In the genomic region with DNA sequence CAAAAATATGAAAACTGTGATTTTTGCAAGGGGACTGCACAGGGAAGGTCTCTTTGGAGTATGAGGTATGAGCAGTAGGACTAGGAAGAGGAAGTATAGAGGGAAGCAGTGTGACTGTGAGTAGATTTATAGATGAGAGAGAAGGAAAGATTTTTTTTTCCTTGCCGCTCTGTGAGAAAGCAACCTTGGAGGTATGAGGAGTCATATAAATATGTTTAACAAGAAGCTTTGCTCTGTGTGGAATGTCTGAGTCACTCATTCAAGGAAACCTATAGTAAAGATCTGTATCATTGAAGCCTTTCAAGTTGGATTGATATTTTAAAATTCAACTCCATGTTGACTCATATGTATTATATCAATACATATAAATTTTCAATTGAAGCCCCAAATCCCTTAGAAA, we compare ENCODE assay signal across 11 cellular contexts. TPM values are rescaled to one million over a fixed set of nuclear protein-coding genes. Genes with fewer than 3 reads are reported as not detected.
DNase-seq lines count a peak whose midpoint lies in the region; ATAC-seq and TF ChIP-seq lines count a peak whose summit lies in the region.
"Had no signal": no experiment of that assay in that cellular context is flagged by ENCODE, and none has a peak within 500 bp of the region (broad histone marks: within the 10 kb centered on the region; RNA-seq: fewer than 3 reads in every experiment).

No MANE protein-coding gene starts in this region.

- H3K9me3 ChIP-seq in Panc1 (ENCODE audit: control insufficient read depth, insufficient read depth, low read depth, low read length), result no peaks in the 10 kb centered on the region
- no peaks in the 10 kb centered on the region for H3K9me3 ChIP-seq in trophoblast cell (ENCODE audit: insufficient read depth, low read depth, low read length)
- no peaks in the 10 kb centered on the region for H3K9me3 ChIP-seq in colonic mucosa
- H3K9me3 ChIP-seq: adrenal gland had no signal

- no peaks in the 10 kb centered on the region for H3K79me1 ChIP-seq in trophoblast cell (ENCODE audit: low read length)

- no peaks in the 10 kb centered on the region for H3K27me3 ChIP-seq in Panc1 (ENCODE audit: control insufficient read depth, insufficient read depth, low read length)
- H3K27me3 ChIP-seq in trophoblast cell (ENCODE audit: insufficient read depth, low read length), result no peaks in the 10 kb centered on the region
- H3K27me3 ChIP-seq in colonic mucosa, result no peaks in the 10 kb centered on the region
- H3K27me3 ChIP-seq: adrenal gland had no signal

- ATAC-seq in activated CD4-positive, CD25-positive, alpha-beta regulatory T cell treated with anti-CD3 and anti-CD28 coated beads, Interleukin-2, amount 50 U/mL, for 24 hours, result peak; percentile 38 to 62
- ATAC-seq in Panc1 (peak; percentile 86), GM19035 (IDR thresholded peaks at IDR 0.05; ENCODE audit: unreplicated experiment) (no peak)

- no peaks in the 10 kb centered on the region for H3K36me3 ChIP-seq in Panc1 (ENCODE audit: control insufficient read depth, insufficient read depth, low read length)
- peaks cover 3 to 4% of the 10 kb centered on the region in 2 experiments for H3K36me3 ChIP-seq in trophoblast cell (ENCODE audit: control insufficient read depth in 1 of 2, insufficient read depth in 2 of 2, low read length in 2 of 2)
- H3K36me3 ChIP-seq in colonic mucosa, result no peaks in the 10 kb centered on the region
- H3K36me3 ChIP-seq: adrenal gland had no signal

- H2BK120ac ChIP-seq in trophoblast cell (ENCODE audit: insufficient read depth, low read length, poor library complexity), result no peak overlapping the region

- POLR2A ChIA-PET in Panc1 (lab: Charles Lee), result no interaction called here

- intact Hi-C loops in Panc1 (cut with micrococcal nuclease; ENCODE audit: unreplicated experiment) (no loop called here), colonic mucosa (cut with DNase I) (no loop called here)

- H3K14ac ChIP-seq in trophoblast cell (ENCODE audit: low read length), result no peak overlapping the region

- CTCF ChIA-PET in Panc1 (lab: Charles Lee), result no interaction called here

- BruUV-seq in Panc1 (replicated peaks; lab: Mats Ljungman, UMichigan), result no TSS peak

- 0 out of 2 replicates have a peak, but pooled peaks cover 5% of the 10 kb centered on the region for H3K4me1 ChIP-seq in Panc1 (ENCODE audit: control insufficient read depth, insufficient read depth, low read length)
- H3K4me1 ChIP-seq in trophoblast cell (ENCODE audit: control insufficient read depth in 1 of 2, insufficient read depth in 2 of 2, low read length in 2 of 2), result peaks cover 0 to 4% of the 10 kb centered on the region in 2 experiments
- H3K4me1 ChIP-seq in colonic mucosa, result no peaks in the 10 kb centered on the region
- H3K4me1 ChIP-seq: adrenal gland had no signal

- in situ Hi-C loops in Panc1 (cut with HindIII; ENCODE audit: low pct_unique_long_range_greater_than_20kb, low sequenced_read_pairs), result no loop called here

- H3K4me3 ChIP-seq in Panc1 (ENCODE audit: low read depth in 2 of 2, low read length in 2 of 2) (no peak overlapping the region), trophoblast cell (ENCODE audit: low read depth, low read length) (no peak overlapping the region), colonic mucosa (no peak overlapping the region)
- H3K4me3 ChIP-seq: adrenal gland had no signal

- no peaks in the 10 kb centered on the region for H3K9me3 Mint-ChIP-seq in chondrocyte (ENCODE audit: low read depth)
- H3K9me3 Mint-ChIP-seq: endodermal cell had no signal

- no peaks in the 10 kb centered on the region for H3K27me3 Mint-ChIP-seq in chondrocyte (ENCODE audit: low read depth)

- no peaks in the 10 kb centered on the region for H3K79me2 ChIP-seq in trophoblast cell (ENCODE audit: control insufficient read depth, insufficient read depth, low read length, poor library complexity)

- H4K12ac ChIP-seq in trophoblast cell (ENCODE audit: low read depth, low read length), result no peak overlapping the region

- H3K18ac ChIP-seq in trophoblast cell (ENCODE audit: low read length), result no peak overlapping the region

- no peak overlapping the region for H2BK5ac ChIP-seq in trophoblast cell (ENCODE audit: low read depth, low read length, poor library complexity)

- H3K4me1 Mint-ChIP-seq in chondrocyte (ENCODE audit: low read depth), result peaks cover 5% of the 10 kb centered on the region
- H3K4me1 Mint-ChIP-seq: endodermal cell had no signal

- H3K9ac ChIP-seq in trophoblast cell (ENCODE audit: low read length) (no peak overlapping the region), colonic mucosa (ENCODE audit: low read depth in 2 of 2, low read length in 2 of 2) (no peak overlapping the region)

- peaks cover 11% of the 10 kb centered on the region for H3K36me3 Mint-ChIP-seq in chondrocyte (ENCODE audit: low read depth)

- no peak overlapping the region for H4K91ac ChIP-seq in trophoblast cell (ENCODE audit: low read depth, low read length)

- H4K8ac ChIP-seq in trophoblast cell (ENCODE audit: low read depth, low read length), result no peak overlapping the region

- no peak overlapping the region for H3K23ac ChIP-seq in trophoblast cell (ENCODE audit: low read length)

- no peak overlapping the region for H2AFZ ChIP-seq in trophoblast cell (ENCODE audit: insufficient read depth, low read length, poor library complexity)

- no peak for TF ChIP-seq CTCF in Panc1 (IDR thresholded peaks at IDR 0.05)
- TF ChIP-seq CTCF in chondrocyte (IDR thresholded peaks at IDR 0.05), result no peak
- TF ChIP-seq CTCF in colonic mucosa (IDR thresholded peaks at IDR 0.05), result no peak

- no CpG with 5 or more reads among the region's 1 CpG for WGBS in trophoblast cell (ENCODE audit: extremely low coverage, insufficient coverage, insufficient read length)

- peak overlapping the region; percentile 17 for H3K27ac Mint-ChIP-seq in chondrocyte (ENCODE audit: unreplicated experiment)
- H3K27ac Mint-ChIP-seq: endodermal cell had no signal

- H3K4me3 Mint-ChIP-seq in chondrocyte (ENCODE audit: unreplicated experiment), result no peak overlapping the region
- H3K4me3 Mint-ChIP-seq: endodermal cell had no signal

- H3K4ac ChIP-seq in trophoblast cell (ENCODE audit: low read depth, low read length), result no peak overlapping the region

- no peak overlapping the region for H2AK5ac ChIP-seq in trophoblast cell (ENCODE audit: low read length)

- H2BK12ac ChIP-seq in trophoblast cell (ENCODE audit: low read length), result no peak overlapping the region

- H3K27ac ChIP-seq in Panc1 (ENCODE audit: low read length) (no peak overlapping the region), trophoblast cell (ENCODE audit: low read depth, low read length) (no peak overlapping the region), colonic mucosa (no peak overlapping the region)
- H3K27ac ChIP-seq: adrenal gland had no signal

- H3K4me2 ChIP-seq in trophoblast cell (ENCODE audit: low read length), result no peak overlapping the region

- DNase-seq in activated CD4-positive, CD25-positive, alpha-beta regulatory T cell treated with anti-CD3 and anti-CD28 coated beads, Interleukin-2, amount 50 U/mL, for 72 hours, result no peak
- peak; percentile 30 for DNase-seq in Panc1 (ENCODE audit: low read depth, low spot score)
- DNase-seq in chondrocyte (ENCODE audit: low spot score), result no peak
- DNase-seq in trophoblast cell, result peak; percentile 8 to 70
- no peak for DNase-seq in colonic mucosa
- no peak for DNase-seq in NOMO-1 (lab: John Stamatoyannopoulos, UW; ENCODE audit: unreplicated experiment in 2 of 2)
- DNase-seq: adrenal gland, endodermal cell, NCI-H524 treated with DMSO at 0.1 percent for 48 hours had no signal

RNA-seq across cellular contexts. Expression of gene DNHD1, which starts 26.2 kb away (rescaled TPM):
- total RNA-seq in Panc1 (2021; ENCODE audit: unreplicated experiment) (10.6 TPM), chondrocyte (3.8 to 7.4 TPM (median 5.8 TPM) in 3 replicates), colonic mucosa (10 to 100 TPM in 1 of 2 donors, 1 to 10 TPM in 1; 7.4 to 11.8 TPM)
- polyA plus RNA-seq in Panc1 (2012; ENCODE audit: insufficient read length), result 6.0 TPM
- 2.9 and 3.1 TPM in 2 replicates for polyA plus RNA-seq in trophoblast cell (2013)

RNA-seq across cellular contexts. Expression of gene TIMM10B, which starts 42.0 kb away (rescaled TPM):
- 63.8 TPM for total RNA-seq in Panc1 (2021; ENCODE audit: unreplicated experiment)
- polyA plus RNA-seq in Panc1 (2012; ENCODE audit: insufficient read length), result 48.5 TPM
- total RNA-seq in chondrocyte, result 27.4 to 34.1 TPM (median 28.7 TPM) in 3 replicates
- polyA plus RNA-seq in trophoblast cell (2013), result 36.3 and 36.7 TPM in 2 replicates
- total RNA-seq in colonic mucosa, result 10 to 100 TPM; 48.0 TPM

RNA-seq across cellular contexts. Expression of gene ARFIP2, which starts 42.1 kb away (rescaled TPM):
- 116 TPM for total RNA-seq in Panc1 (2021; ENCODE audit: unreplicated experiment)
- 135 TPM for polyA plus RNA-seq in Panc1 (2012; ENCODE audit: insufficient read length)
- 57.7 to 61.4 TPM (median 57.7 TPM) in 3 replicates for total RNA-seq in chondrocyte
- polyA plus RNA-seq in trophoblast cell (2013), result 51.2 and 54.9 TPM in 2 replicates
- 10 to 100 TPM; 76.9 to 87.3 TPM for total RNA-seq in colonic mucosa

RNA-seq across cellular contexts. Expression of gene TRIM3, which starts 49.5 kb away (rescaled TPM):
- total RNA-seq in Panc1 (2021; ENCODE audit: unreplicated experiment) (35.4 TPM), chondrocyte (27.2 to 36.9 TPM (median 27.6 TPM) in 3 replicates), colonic mucosa (10 to 100 TPM; 30.0 to 59.0 TPM)
- polyA plus RNA-seq in Panc1 (2012; ENCODE audit: insufficient read length), result 43.6 TPM
- 8.2 and 8.9 TPM in 2 replicates for polyA plus RNA-seq in trophoblast cell (2013)

Comparison
In these comparisons a context has a peak if more than half of its experiments do, and no peak if none do; other contexts are left out.
1. DNase-seq: peak in Panc1 (single experiment) and trophoblast cell (2 of 2); none in activated CD4-positive, CD25-positive, alpha-beta regulatory T cell treated with anti-CD3 and anti-CD28 coated beads, Interleukin-2, amount 50 U/mL, for 72 hours (single experiment), chondrocyte (single experiment), colonic mucosa (single experiment) and NOMO-1 (0 of 2).